In genomic region chr3:183081459-183082183, GRCh38 we compare ENCODE assay signal across 19 cellular contexts. TPM values are rescaled to one million over a fixed set of nuclear protein-coding genes. Genes with fewer than 3 reads are reported as not detected.
DNase-seq lines count a peak whose midpoint lies in the region; ATAC-seq and TF ChIP-seq lines count a peak whose summit lies in the region.
"Had no signal": no experiment of that assay in that cellular context is flagged by ENCODE, and none has a peak within 500 bp of the region (broad histone marks: within the 10 kb centered on the region; RNA-seq: fewer than 3 reads in every experiment).

No MANE protein-coding gene starts in this region.

- H3K27ac Mint-ChIP-seq in GM23338, result peak overlapping the region; percentile 67; the same call in 1 of the 2 replicates
- H3K27ac Mint-ChIP-seq: CD8-positive, alpha-beta memory T cell had no signal

- no peaks in the 10 kb centered on the region; the same call in 1 of the 2 replicates for H4K20me1 ChIP-seq in GM23338 (replicated peaks; ENCODE audit: insufficient read depth)

- peaks cover 40% of the 10 kb centered on the region for H3K9me3 Mint-ChIP-seq in GM23338
- H3K9me3 Mint-ChIP-seq: CD8-positive, alpha-beta memory T cell had no signal

- intact Hi-C loops in right lobe of liver (cut with DNase I) (no loop called here), upper lobe of right lung (cut with DNase I) (no loop called here)

- H3K9me3 ChIP-seq in right lobe of liver, result no peaks in the 10 kb centered on the region
- H3K9me3 ChIP-seq in upper lobe of right lung, result no peaks in the 10 kb centered on the region

- peaks cover 11% of the 10 kb centered on the region for H3K27me3 Mint-ChIP-seq in GM23338 (ENCODE audit: insufficient read depth, low read depth, poor library complexity)
- H3K27me3 Mint-ChIP-seq: CD8-positive, alpha-beta memory T cell had no signal

- no peak for DNase-seq in GM23338 (ENCODE audit: low spot score)
- no peak for DNase-seq in RWPE1 (ENCODE audit: low spot score)
- DNase-seq in right lobe of liver, result no peak
- no peak for DNase-seq in upper lobe of right lung
- DNase-seq: CD8-positive, alpha-beta memory T cell; DMS79; GOT3; Kasumi-1; MG63; NCI-H187 treated with DMSO at 0.1 percent for 48 hours; NCI-H2227 treated with DMSO at 0.1 percent for 48 hours; NCI-H748 treated with DMSO at 0.1 percent for 48 hours had no signal

- no peaks in the 10 kb centered on the region for H3K79me2 ChIP-seq in GM23338 (replicated peaks; ENCODE audit: insufficient read depth)

- no peak overlapping the region for H3K4me3 Mint-ChIP-seq in GM23338
- H3K4me3 Mint-ChIP-seq: CD8-positive, alpha-beta memory T cell had no signal

- peaks cover 81% of the 10 kb centered on the region for H3K36me3 Mint-ChIP-seq in GM23338 (ENCODE audit: low read depth)

- H3K27me3 ChIP-seq in GM23338 (ENCODE audit: insufficient read depth) (no peaks in the 10 kb centered on the region), right lobe of liver (no peaks in the 10 kb centered on the region), upper lobe of right lung (no peaks in the 10 kb centered on the region)
- H3K27me3 ChIP-seq: BLaER1 treated with 17β-estradiol and CSF1 and Interleukin-3, amounts not matched to agents 10 nM and 100 nM; MG63; SJSA1 had no signal

- H3K4me1 ChIP-seq in GM23338 (ENCODE audit: insufficient read depth) (no peaks in the 10 kb centered on the region), right lobe of liver (peaks cover 0 to 9% (median 2%) of the 10 kb centered on the region in 4 donors), upper lobe of right lung (no peaks in the 10 kb centered on the region)
- H3K4me1 ChIP-seq: BLaER1 treated with 17β-estradiol and CSF1 and Interleukin-3, amounts not matched to agents 10 nM and 100 nM; SJSA1 had no signal

- TF ChIP-seq POLR2A in right lobe of liver (IDR thresholded peaks at IDR 0.05), result no peak

- H3K4me2 ChIP-seq in GM23338, result no peak overlapping the region
- H3K4me2 ChIP-seq: BLaER1 treated with 17β-estradiol and CSF1 and Interleukin-3, amounts not matched to agents 10 nM and 100 nM had no signal

- no peak overlapping the region for H3K27ac ChIP-seq in GM23338 (ENCODE audit: low read depth)
- H3K27ac ChIP-seq in RWPE1, result peak overlapping the region; percentile 42; the same call in 1 of the 2 replicates
- peak overlapping the region in 2 of 3 donors; percentile 38 to 54 for H3K27ac ChIP-seq in right lobe of liver
- no peak overlapping the region for H3K27ac ChIP-seq in upper lobe of right lung
- H3K27ac ChIP-seq: BLaER1 treated with 17β-estradiol and CSF1 and Interleukin-3, amounts not matched to agents 10 nM and 100 nM; SJSA1 had no signal

- H2AFZ ChIP-seq in GM23338, result no peak overlapping the region

- H3K36me3 ChIP-seq in GM23338 (ENCODE audit: insufficient read depth) (peaks cover 38% of the 10 kb centered on the region), right lobe of liver (peaks cover 0 to 24% (median 8%) of the 10 kb centered on the region in 4 donors), upper lobe of right lung (peaks cover 69% of the 10 kb centered on the region)

- no peak for TF ChIP-seq CTCF in GM23338 (conservative IDR thresholded peaks at IDR 0.05; ENCODE audit: low read depth in 2 of 2)
- no peak for TF ChIP-seq CTCF in RWPE1 (conservative IDR thresholded peaks at IDR 0.05; ENCODE audit: low read depth)
- no peak for TF ChIP-seq CTCF in right lobe of liver (IDR thresholded peaks at IDR 0.05)
- no peak for TF ChIP-seq CTCF in upper lobe of right lung (IDR thresholded peaks at IDR 0.05)

- ATAC-seq in GM23338 (no peak), right lobe of liver (peak; percentile 37 to 93 (median 54)), upper lobe of right lung (peak; percentile 11), HG03095 (IDR thresholded peaks at IDR 0.05; ENCODE audit: unreplicated experiment) (no peak), GM18909 (IDR thresholded peaks at IDR 0.05; ENCODE audit: poor library complexity, unreplicated experiment) (no peak), HG02642 (IDR thresholded peaks at IDR 0.05; ENCODE audit: poor library complexity, unreplicated experiment) (no peak)
- ATAC-seq: HCT116, Right ventricle myocardium inferior had no signal

- CTCF ChIA-PET in RWPE1 (lab: Yijun Ruan, JAX), result no interaction called here

- H3K4me3 ChIP-seq in GM23338, result no peak overlapping the region
- H3K4me3 ChIP-seq in right lobe of liver, result no peak overlapping the region
- no peak overlapping the region for H3K4me3 ChIP-seq in upper lobe of right lung
- H3K4me3 ChIP-seq: BLaER1 treated with 17β-estradiol and CSF1 and Interleukin-3, amounts not matched to agents 10 nM and 100 nM; MG63; SJSA1 had no signal

- H3K9me2 ChIP-seq in GM23338 (ENCODE audit: insufficient read depth), result no peaks in the 10 kb centered on the region; the same call in 1 of the 2 replicates

- H3K4me1 Mint-ChIP-seq in GM23338, result 0 out of 3 replicates have a peak, but pooled peaks cover 3% of the 10 kb centered on the region

- POLR2A ChIA-PET in RWPE1 (lab: Yijun Ruan, JAX; ENCODE audit: low non-redundant PET), result no interaction called here

- 94% methylated on average over 4 of the region's 6 CpGs for WGBS in right lobe of liver (ENCODE audit: insufficient coverage, low coverage, low lambda C conversion rate, missing lambda C conversion rate)

- H3F3A ChIP-seq in GM23338 (replicated peaks; ENCODE audit: low read depth), result peaks cover 6% of the 10 kb centered on the region; the same call in 1 of the 2 replicates

TF ChIP-seq in GM23338, 12 proteins besides CTCF, POLR2A, EP300 and RAD21 (continues in another document):
- TF ChIP-seq JUNB (IDR thresholded peaks at IDR 0.05; ENCODE audit: unreplicated experiment) (no peak), NANOG (IDR thresholded peaks at IDR 0.05; ENCODE audit: borderline replicate concordance) (no peak), STAT1 (IDR thresholded peaks at IDR 0.05; ENCODE audit: unreplicated experiment) (no peak), ZNF114 (CRISPR knock-in tag; IDR thresholded peaks at IDR 0.05) (no peak), ETS1 (IDR thresholded peaks at IDR 0.05) (no peak)

RNA-seq across cellular contexts. Expression of gene MCCC1, which starts 17.7 kb away (rescaled TPM):
- total RNA-seq in GM23338 (2014; rRNA removed; shearing (Covaris generic)), result 20.2 and 24.4 TPM in 2 replicates
- polyA plus RNA-seq in GM23338 (2016; fragmentation: Nextera tagmentation; extraction: Ambion mirVana), result 16.5 and 24.2 TPM in 2 replicates
- total RNA-seq in right lobe of liver (10 to 100 TPM; 34.0 to 57.0 (median 48.2) TPM), upper lobe of right lung (61.4 TPM)

Comparison
In these comparisons a context has a peak if more than half of its experiments do, and no peak if none do; other contexts are left out.
1. ATAC-seq: peak in right lobe of liver (4 of 4) and upper lobe of right lung (single experiment); none in GM23338 (single experiment), HG03095 (single experiment), GM18909 (single experiment) and HG02642 (single experiment).
2. H3K27ac ChIP-seq: peak in RWPE1 (single experiment) and right lobe of liver (2 of 3); none in GM23338 (single experiment) and upper lobe of right lung (single experiment).